In the genomic region with DNA sequence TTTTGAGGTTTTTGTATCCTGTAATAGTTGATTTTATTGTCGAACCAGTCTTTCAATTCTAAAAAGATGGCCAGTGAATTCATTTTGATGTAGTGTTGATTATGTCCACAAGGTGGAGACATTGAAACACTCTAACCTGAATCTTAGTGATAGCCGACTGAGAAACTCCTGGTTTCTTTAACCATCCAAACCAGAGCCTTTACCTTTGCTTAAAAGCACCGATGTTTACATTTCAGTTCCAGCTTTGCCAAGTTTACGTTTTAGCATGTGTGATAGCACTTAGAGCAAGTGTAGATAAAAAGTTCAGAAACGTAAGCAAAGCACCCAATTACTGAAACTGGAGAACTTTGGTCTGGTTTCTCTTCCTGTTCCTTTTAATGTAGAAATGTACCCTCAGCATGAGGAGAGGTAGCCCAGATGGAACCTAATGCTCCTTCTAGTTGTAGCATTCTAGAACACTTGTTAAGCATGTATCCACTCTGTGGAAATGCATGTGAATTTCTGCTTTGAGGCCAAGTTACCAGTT, we compare ENCODE assay signal across 8 cellular contexts.
DNase-seq lines count a peak whose midpoint lies in the region; ATAC-seq and TF ChIP-seq lines count a peak whose summit lies in the region.

No MANE protein-coding gene starts in this region.

- H4K20me1 ChIP-seq in PC-3 (ENCODE audit: low read length) = no peaks in the 10 kb centered on the region

- CTCF ChIA-PET in PC-3 (lab: Charles Lee) = no interaction called here

- BruUV-seq in PC-3 (replicated peaks; lab: Mats Ljungman, UMichigan) = no TSS peak

- no peaks in the 10 kb centered on the region for H3K79me2 ChIP-seq in PC-3 (ENCODE audit: low read length)

- peaks cover 26% of the 10 kb centered on the region for H3K4me1 ChIP-seq in PC-3 (ENCODE audit: insufficient read depth, low read length)
- peaks cover 4% of the 10 kb centered on the region for H3K4me1 ChIP-seq in colonic mucosa

- peak; percentile 49 for ATAC-seq in Right ventricle myocardium superior (ENCODE audit: poor library complexity)
- peak; percentile 91 for ATAC-seq in GM21717 (IDR thresholded peaks at IDR 0.05; ENCODE audit: unreplicated experiment)
- peak; percentile 55 for ATAC-seq in PC-3

- H2AFZ ChIP-seq in PC-3 (ENCODE audit: low read length) = no peak overlapping the region

- DNase-seq in Right ventricle myocardium superior (no peak), cardiac septum (ENCODE audit: low spot score) (no peak), HuH-7 (ENCODE audit: low spot score) (peak; percentile 33), PC-3 (peak; percentile 87), colonic mucosa (no peak), medulla oblongata (ENCODE audit: extremely low spot score) (peak; percentile 92), occipital lobe (lab: John Stamatoyannopoulos, UW) (no peak)

- H3K27ac ChIP-seq in PC-3 (ENCODE audit: low read length) (no peak overlapping the region), colonic mucosa (no peak overlapping the region)

- TF ChIP-seq CTCF in PC-3 (conservative IDR thresholded peaks at IDR 0.05; ENCODE audit: low read depth, low read length) (peak; percentile 70), colonic mucosa (IDR thresholded peaks at IDR 0.05) (peak; percentile 54)

- H3K9me2 ChIP-seq in PC-3 (replicated peaks; ENCODE audit: low read length) = no peaks in the 10 kb centered on the region

- no peaks in the 10 kb centered on the region for H3K9me3 ChIP-seq in PC-3 (ENCODE audit: low read length)
- no peaks in the 10 kb centered on the region for H3K9me3 ChIP-seq in colonic mucosa

- POLR2A ChIA-PET in PC-3 (lab: Charles Lee; ENCODE audit: unreplicated experiment) = no interaction called here

- H3K27me3 ChIP-seq in PC-3 (ENCODE audit: low read length) = no peaks in the 10 kb centered on the region
- H3K27me3 ChIP-seq in colonic mucosa = no peaks in the 10 kb centered on the region

- no peaks in the 10 kb centered on the region; the same call in 1 of the 2 replicates for H3K36me3 ChIP-seq in PC-3 (ENCODE audit: low read depth, low read length)
- H3K36me3 ChIP-seq in colonic mucosa = no peaks in the 10 kb centered on the region

- H3F3A ChIP-seq in PC-3 (ENCODE audit: low read length, unreplicated experiment) = no peaks in the 10 kb centered on the region

- intact Hi-C loops in Right ventricle myocardium superior (cut with DNase I) = loop anchor here (5.0 kb wide), 3 partner anchors 96 to 181 kb away; no protein-coding TSS in a partner anchor
- intact Hi-C loops in cardiac septum (cut with DNase I) = loop anchor here (1.0 to 5.0 kb wide), 2 partner anchors 161 to 181 kb away; no protein-coding TSS in a partner anchor
- intact Hi-C loops in PC-3 (cut with micrococcal nuclease) = loop anchor here (1.0 to 10.0 kb wide), 8 partner anchors 32 to 406 kb away; no protein-coding TSS in a partner anchor
- intact Hi-C loops in colonic mucosa (cut with DNase I) = loop anchor here (2.0 to 5.0 kb wide), 2 partner anchors 159 to 181 kb away; no protein-coding TSS in a partner anchor

- H3K9ac ChIP-seq in PC-3 (ENCODE audit: low read length) = no peak overlapping the region
- H3K9ac ChIP-seq in colonic mucosa (ENCODE audit: low read depth in 2 of 2, low read length in 2 of 2) = no peak overlapping the region

- no peak overlapping the region for H3K4me3 ChIP-seq in PC-3 (ENCODE audit: low read length)
- H3K4me3 ChIP-seq in colonic mucosa = no peak overlapping the region

- no peak overlapping the region for H3K4me2 ChIP-seq in PC-3 (ENCODE audit: low read length)

Comparison
In these comparisons a context has a peak if more than half of its experiments do, and no peak if none do; other contexts are left out.
1. DNase-seq: peak in HuH-7 (single experiment), PC-3 (single experiment) and medulla oblongata (single experiment); none in Right ventricle myocardium superior (single experiment), cardiac septum (single experiment), colonic mucosa (single experiment) and occipital lobe (single experiment).
2. Peak in every context shown above with its lines, with median percentiles within 50 percentile points of each other: ATAC-seq.